24 cellular contexts compared by ENCODE assay signal in the genomic region with DNA sequence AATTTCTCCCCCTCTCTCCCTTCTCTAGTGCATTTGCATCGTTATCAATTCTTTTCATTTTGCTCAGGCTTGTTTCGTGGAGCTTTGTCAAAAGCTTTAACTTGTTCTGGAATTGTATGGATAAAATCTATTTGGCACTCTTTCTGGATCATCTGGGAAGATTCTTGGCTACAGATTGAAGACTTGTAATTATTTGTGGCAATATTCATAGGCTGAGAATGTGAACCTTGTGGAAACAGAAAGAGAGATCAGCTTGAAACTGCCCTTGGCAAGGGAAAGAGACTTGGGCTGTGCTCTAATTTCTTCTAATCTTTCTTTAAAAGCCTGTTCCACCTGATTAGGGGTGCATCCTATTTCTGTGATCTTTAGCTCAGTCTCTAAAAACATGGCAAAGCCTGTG.
A peak's percentile ranks its signal among the peaks of the same experiment; 100 is the strongest.
DNase-seq lines count a peak whose midpoint lies in the region; TF ChIP-seq lines count a peak whose summit lies in the region.
"Had no signal": no experiment of that assay in that cellular context is flagged by ENCODE, and none has a peak within 500 bp of the region (broad histone marks: within the 10 kb centered on the region; RNA-seq: fewer than 3 reads in every experiment).

No MANE protein-coding gene starts in this region.

- no peaks in the 10 kb centered on the region for H3K27me3 ChIP-seq in fibroblast of lung (ENCODE audit: control insufficient read depth, insufficient read depth, low read length)
- H3K27me3 ChIP-seq: BLaER1 treated with 17β-estradiol and CSF1 and Interleukin-3, amounts not matched to agents 10 nM and 100 nM; breast epithelium; esophagus muscularis mucosa had no signal

- H2AFZ ChIP-seq in fibroblast of lung (ENCODE audit: low read length): no peak overlapping the region

- peak overlapping the region; percentile 86 for H3K27ac Mint-ChIP-seq in osteocyte (ENCODE audit: unreplicated experiment)
- H3K27ac Mint-ChIP-seq: activated CD4-positive, alpha-beta T cell treated with anti-CD3 and anti-CD28 coated beads for 36 hours; activated naive CD8-positive, alpha-beta T cell treated with anti-CD3 and anti-CD28 coated beads, Interleukin-2, amount 50 U/mL, for 24 hours; dendritic cell treated with granulocyte-macrophage colony-stimulating factor and Interleukin-4, amounts not matched to agents 40 ng/mL and 50 ng/mL, for 4 days; natural killer cell treated with Interleukin-12 subunit alpha and Interleukin-12 subunit beta and Interleukin-15 and Interleukin-18, amount 100 ng/mL, for 72 hours; type B pancreatic cell had no signal

- no peak overlapping the region for H3K9ac ChIP-seq in fibroblast of lung (ENCODE audit: insufficient read depth, low read length)
- H3K9ac ChIP-seq: BLaER1 treated with 17β-estradiol and CSF1 and Interleukin-3, amounts not matched to agents 10 nM and 100 nM had no signal

- TF ChIP-seq CTCF in fibroblast of lung (conservative IDR thresholded peaks at IDR 0.05 in 1 of 2, IDR thresholded peaks at IDR 0.05 in 1 of 2; ENCODE audit: low read depth in 1 of 2, low read length in 2 of 2) (no peak), osteocyte (IDR thresholded peaks at IDR 0.05) (no peak)

- no peaks in the 10 kb centered on the region for H3K79me2 ChIP-seq in fibroblast of lung (ENCODE audit: control insufficient read depth, insufficient read depth, low read length)

- H3K4me1 ChIP-seq in fibroblast of lung (ENCODE audit: control insufficient read depth, extremely low read depth, insufficient read depth, low read length): peaks cover 3% of the 10 kb centered on the region
- H3K4me1 ChIP-seq: breast epithelium, Caco-2 had no signal

- no peak overlapping the region for H3K4me3 Mint-ChIP-seq in osteocyte (ENCODE audit: unreplicated experiment)
- H3K4me3 Mint-ChIP-seq: activated CD4-positive, alpha-beta T cell treated with anti-CD3 and anti-CD28 coated beads for 36 hours; activated naive CD8-positive, alpha-beta T cell treated with anti-CD3 and anti-CD28 coated beads, Interleukin-2, amount 50 U/mL, for 24 hours; activated T-cell treated with anti-CD3 and anti-CD28 coated beads, Interleukin-2, amount 50 U/mL, for 4 hours; dendritic cell treated with granulocyte-macrophage colony-stimulating factor and Interleukin-4, amounts not matched to agents 40 ng/mL and 50 ng/mL, for 4 days; natural killer cell treated with Interleukin-12 subunit alpha and Interleukin-12 subunit beta and Interleukin-15 and Interleukin-18, amount 100 ng/mL, for 72 hours; type B pancreatic cell had no signal

- H3K4me1 Mint-ChIP-seq in osteocyte (ENCODE audit: unreplicated experiment): peaks cover 55% of the 10 kb centered on the region
- H3K4me1 Mint-ChIP-seq: activated CD4-positive, alpha-beta T cell treated with anti-CD3 and anti-CD28 coated beads for 36 hours; activated naive CD8-positive, alpha-beta T cell treated with anti-CD3 and anti-CD28 coated beads, Interleukin-2, amount 50 U/mL, for 24 hours had no signal

- no peaks in the 10 kb centered on the region for H3K9me3 ChIP-seq in fibroblast of lung (ENCODE audit: control insufficient read depth, insufficient read depth, low read depth, low read length)
- H3K9me3 ChIP-seq: breast epithelium, Caco-2, esophagus muscularis mucosa had no signal

- H3K27me3 Mint-ChIP-seq in osteocyte (ENCODE audit: unreplicated experiment): no peaks in the 10 kb centered on the region
- H3K27me3 Mint-ChIP-seq: dendritic cell treated with granulocyte-macrophage colony-stimulating factor and Interleukin-4, amounts not matched to agents 40 ng/mL and 50 ng/mL, for 4 days; type B pancreatic cell had no signal

- no peak overlapping the region for H3K4me2 ChIP-seq in fibroblast of lung (ENCODE audit: extremely low read depth, insufficient read depth, low read length)
- H3K4me2 ChIP-seq: BLaER1 treated with 17β-estradiol and CSF1 and Interleukin-3, amounts not matched to agents 10 nM and 100 nM had no signal

- DNase-seq in AG20443 (ENCODE audit: low spot score) (peak; percentile 48), amniotic epithelial cell (ENCODE audit: low read depth) (peak; percentile 24), fibroblast of lung (ENCODE audit: low read depth in 2 of 2) (peak; percentile 62 to 91), osteocyte (ENCODE audit: extremely low spot score, unreplicated experiment) (no peak), amygdala (lab: John Stamatoyannopoulos, UW) (no peak), dermis blood vessel endothelial cell (no peak), NCI-H1105 (lab: John Stamatoyannopoulos, UW) (no peak)
- no peak for DNase-seq in activated CD4-positive, alpha-beta T cell treated with anti-CD3 and anti-CD28 coated beads, Interleukin-2, amount 50 U/mL, for 1 hour
- DNase-seq: activated CD4-positive, alpha-beta T cell treated with anti-CD3 and anti-CD28 coated beads for 36 hours; activated naive CD8-positive, alpha-beta T cell treated with anti-CD3 and anti-CD28 coated beads, Interleukin-2, amount 50 U/mL, for 24 hours; activated T-cell treated with anti-CD3 and anti-CD28 coated beads, Interleukin-2, amount 50 U/mL, for 4 hours; Caco-2; kidney; MV-4-11; NCI-H1694; stimulated activated CD4-positive, alpha-beta T cell treated with anti-CD3 and anti-CD28 coated beads, Interleukin-2, amount 100 ng/mL, for 48 hours; T-helper 2 cell had no signal

- H3K36me3 ChIP-seq in fibroblast of lung (ENCODE audit: control insufficient read depth, insufficient read depth, low read length): no peaks in the 10 kb centered on the region
- H3K36me3 ChIP-seq: BLaER1 treated with 17β-estradiol and CSF1 and Interleukin-3, amounts not matched to agents 10 nM and 100 nM; breast epithelium; esophagus muscularis mucosa had no signal

- no peak overlapping the region for H3K4me3 ChIP-seq in fibroblast of lung (replicated peaks in 1 of 4; ENCODE audit: control extremely low read depth in 1 of 4, insufficient read depth in 1 of 4, low read depth in 3 of 4, low read length in 4 of 4)
- H3K4me3 ChIP-seq: BLaER1 treated with 17β-estradiol and CSF1 and Interleukin-3, amounts not matched to agents 10 nM and 100 nM; breast epithelium; esophagus muscularis mucosa had no signal

- H4K20me1 ChIP-seq in fibroblast of lung (ENCODE audit: control insufficient read depth, extremely low read depth, insufficient read depth, low read length): no peaks in the 10 kb centered on the region
- H4K20me1 ChIP-seq: BLaER1 treated with 17β-estradiol and CSF1 and Interleukin-3, amounts not matched to agents 10 nM and 100 nM had no signal

- no peaks in the 10 kb centered on the region for H3K9me3 Mint-ChIP-seq in osteocyte (ENCODE audit: unreplicated experiment)
- H3K9me3 Mint-ChIP-seq: activated naive CD8-positive, alpha-beta T cell treated with anti-CD3 and anti-CD28 coated beads, Interleukin-2, amount 50 U/mL, for 24 hours; activated T-cell treated with anti-CD3 and anti-CD28 coated beads, Interleukin-2, amount 50 U/mL, for 4 hours; dendritic cell treated with granulocyte-macrophage colony-stimulating factor and Interleukin-4, amounts not matched to agents 40 ng/mL and 50 ng/mL, for 4 days; type B pancreatic cell had no signal

- no peak overlapping the region for H3K27ac ChIP-seq in fibroblast of lung (ENCODE audit: insufficient read depth, low read length)
- H3K27ac ChIP-seq: BLaER1 treated with 17β-estradiol and CSF1 and Interleukin-3, amounts not matched to agents 10 nM and 100 nM; breast epithelium; esophagus muscularis mucosa; HL-60 had no signal

- no peaks in the 10 kb centered on the region for H3K36me3 Mint-ChIP-seq in osteocyte (ENCODE audit: unreplicated experiment)
- H3K36me3 Mint-ChIP-seq: natural killer cell treated with Interleukin-12 subunit alpha and Interleukin-12 subunit beta and Interleukin-15 and Interleukin-18, amount 100 ng/mL, for 72 hours; type B pancreatic cell had no signal

Comparison
In these comparisons a context has a peak if more than half of its experiments do, and no peak if none do; other contexts are left out.
1. DNase-seq: peak in AG20443 (single experiment), amniotic epithelial cell (single experiment) and fibroblast of lung (2 of 2); none in osteocyte (single experiment), amygdala (0 of 56), dermis blood vessel endothelial cell (single experiment), NCI-H1105 (single experiment) and activated CD4-positive, alpha-beta T cell treated with anti-CD3 and anti-CD28 coated beads, Interleukin-2, amount 50 U/mL, for 1 hour (single experiment).